ENCODE assay signal across 28 cellular contexts in genomic region chr2:3661149-3661660, GRCh38. TPM values are rescaled to one million over a fixed set of nuclear protein-coding genes. Genes with fewer than 3 reads are reported as not detected.
DNase-seq lines count a peak whose midpoint lies in the region; ATAC-seq, FAIRE-seq and TF ChIP-seq lines count a peak whose summit lies in the region.
"Had no signal": no experiment of that assay in that cellular context is flagged by ENCODE, and none has a peak within 500 bp of the region (broad histone marks: within the 10 kb centered on the region; RNA-seq: fewer than 3 reads in every experiment).

No MANE protein-coding gene starts in this region.

- H3K9me3 Mint-ChIP-seq in activated naive CD4-positive, alpha-beta T cell treated with anti-CD3 and anti-CD28 coated beads, Interleukin-2, amount 10 ng/mL, durations not matched to agents 7 days and 5 days: no peaks in the 10 kb centered on the region
- H3K9me3 Mint-ChIP-seq in stimulated activated naive B cell treated with anti-CD40 and anti-IgM and Interleukin-4, amounts not matched to agents 10 μg/mL and 1 μg/mL and 100 μg/mL, for 72 hours: peaks cover 0 to 2% of the 10 kb centered on the region in 2 donors
- H3K9me3 Mint-ChIP-seq: stimulated activated naive CD8-positive, alpha-beta T cell treated with anti-CD3 and anti-CD28 coated beads, Interleukin-15, amount 100 ng/mL, for 72 hours had no signal

- H3K27ac ChIP-seq in keratinocyte (ENCODE audit: control insufficient read depth, insufficient read depth, low read length): peak overlapping the region; percentile 57
- H3K27ac ChIP-seq: neutrophil, prostate gland, sigmoid colon, vagina had no signal

- TF ChIP-seq POLR2A in GM12891 (IDR thresholded peaks at IDR 0.05; ENCODE audit: low read depth, low read length): no peak

- TF ChIP-seq CTCF in keratinocyte (optimal IDR thresholded peaks at IDR 0.05 in 1 of 3, IDR thresholded peaks at IDR 0.05 in 1 of 3, conservative IDR thresholded peaks at IDR 0.05 in 1 of 3; ENCODE audit: extremely low read depth in 1 of 3, insufficient read depth in 2 of 3, low read length in 3 of 3): no peak

- H3K4me1 Mint-ChIP-seq in activated naive CD4-positive, alpha-beta T cell treated with anti-CD3 and anti-CD28 coated beads, Interleukin-2, amount 10 ng/mL, durations not matched to agents 7 days and 5 days: no peaks in the 10 kb centered on the region
- H3K4me1 Mint-ChIP-seq in stimulated activated naive B cell treated with anti-CD40 and anti-IgM and Interleukin-4, amounts not matched to agents 10 μg/mL and 1 μg/mL and 100 μg/mL, for 72 hours: peaks cover 0 to 5% of the 10 kb centered on the region in 2 donors

- no peak for ATAC-seq in GM18511 (IDR thresholded peaks at IDR 0.05; ENCODE audit: unreplicated experiment)
- no peak for ATAC-seq in stimulated activated naive B cell treated with anti-CD40 and anti-IgM and Interleukin-4, amounts not matched to agents 10 μg/mL and 1 μg/mL and 100 μg/mL, for 72 hours (replicated peaks)
- ATAC-seq: left cardiac atrium; stimulated activated naive CD8-positive, alpha-beta T cell treated with anti-CD3 and anti-CD28 coated beads, Interleukin-15, amount 100 ng/mL, for 72 hours had no signal

- no peaks in the 10 kb centered on the region for H4K20me1 ChIP-seq in keratinocyte (ENCODE audit: control insufficient read depth, extremely low read depth, insufficient read depth, low read length)

- DNase-seq in activated naive CD4-positive, alpha-beta T cell treated with anti-CD3 and anti-CD28 coated beads, Interleukin-2, amount 10 ng/mL, durations not matched to agents 7 days and 5 days: peak; percentile 11
- no peak for DNase-seq in activated naive CD4-positive, alpha-beta T cell treated with Interleukin-2 at 50 U/mL for 16 hours
- DNase-seq in SW480 (ENCODE audit: low spot score) (peak; percentile 29), keratinocyte (ENCODE audit: low read depth, low spot score) (no peak), GM12891 (ENCODE audit: insufficient read length, low spot score) (no peak)
- DNase-seq in stimulated activated CD4-positive, alpha-beta T cell treated with anti-CD3 and anti-CD28 coated beads, Interleukin-2, amount 100 ng/mL, for 24 hours: no peak
- DNase-seq in stimulated activated naive B cell treated with anti-CD40 and anti-IgM and Interleukin-4, amounts not matched to agents 10 μg/mL and 1 μg/mL and 100 μg/mL, for 72 hours: no peak
- DNase-seq: activated CD4-positive, alpha-beta T cell treated with anti-CD3 and anti-CD28 coated beads, Interleukin-2, amount 10 ng/mL, durations not matched to agents 7 days and 5 days; activated CD8-positive, alpha-beta memory T cell treated with anti-CD3 and anti-CD28 coated beads, Interleukin-2, amount 50 U/mL, for 4 hours; dermis blood vessel endothelial cell; GDM1; left cardiac atrium; NCI-H1417; NCI-H2081; NCI-H345; NCI-H748 treated with DMSO at 0.1 percent for 48 hours; sigmoid colon; stimulated activated naive CD8-positive, alpha-beta T cell treated with anti-CD3 and anti-CD28 coated beads, Interleukin-15, amount 100 ng/mL, for 72 hours had no signal

- no peak overlapping the region for H3K4me2 ChIP-seq in keratinocyte (ENCODE audit: control insufficient read depth, extremely low read depth, insufficient read depth, low read depth, low read length)

- no peaks in the 10 kb centered on the region for H3K27me3 ChIP-seq in keratinocyte (ENCODE audit: control insufficient read depth, extremely low read depth, insufficient read depth, low read length)
- H3K27me3 ChIP-seq: sigmoid colon, vagina had no signal

- peaks cover 2% of the 10 kb centered on the region for H3K9me3 ChIP-seq in keratinocyte (ENCODE audit: control insufficient read depth, low read depth, low read length)
- H3K9me3 ChIP-seq: neutrophil, prostate gland, sigmoid colon, vagina had no signal

- dilution Hi-C loops in keratinocyte (cut with MboI; ENCODE audit: extremely low pct_ligation_motif_present, low sequenced_read_pairs): no loop called here

- H3K36me3 Mint-ChIP-seq in activated naive CD4-positive, alpha-beta T cell treated with anti-CD3 and anti-CD28 coated beads, Interleukin-2, amount 10 ng/mL, durations not matched to agents 7 days and 5 days: no peaks in the 10 kb centered on the region
- H3K36me3 Mint-ChIP-seq in stimulated activated naive B cell treated with anti-CD40 and anti-IgM and Interleukin-4, amounts not matched to agents 10 μg/mL and 1 μg/mL and 100 μg/mL, for 72 hours: no peaks in the 10 kb centered on the region

- no peaks in the 10 kb centered on the region for H3K79me2 ChIP-seq in keratinocyte (ENCODE audit: control insufficient read depth, insufficient read depth, low read length)

- H3K4me3 ChIP-seq in keratinocyte (ENCODE audit: control insufficient read depth in 2 of 3, extremely low read depth in 1 of 3, insufficient read depth in 2 of 3, low read depth in 1 of 3, low read length in 3 of 3): no peak overlapping the region
- H3K4me3 ChIP-seq: prostate gland, sigmoid colon, vagina had no signal

- H3K27me3 Mint-ChIP-seq in activated naive CD4-positive, alpha-beta T cell treated with anti-CD3 and anti-CD28 coated beads, Interleukin-2, amount 10 ng/mL, durations not matched to agents 7 days and 5 days: no peaks in the 10 kb centered on the region
- H3K27me3 Mint-ChIP-seq in stimulated activated naive B cell treated with anti-CD40 and anti-IgM and Interleukin-4, amounts not matched to agents 10 μg/mL and 1 μg/mL and 100 μg/mL, for 72 hours: no peaks in the 10 kb centered on the region

- no peak for FAIRE-seq in keratinocyte (lab: Jason Lieb, UNC)
- no peak for FAIRE-seq in GM12891 (lab: Jason Lieb, UNC)
- FAIRE-seq: endometrium, frontal cortex, GM19239, H54 had no signal

- H3K36me3 ChIP-seq in keratinocyte (ENCODE audit: control insufficient read depth in 2 of 2, extremely low read depth in 1 of 2, insufficient read depth in 2 of 2, low read length in 2 of 2): no peaks in the 10 kb centered on the region
- H3K36me3 ChIP-seq: neutrophil, prostate gland, sigmoid colon, vagina had no signal

- CTCF ChIA-PET in activated naive CD4-positive, alpha-beta T cell treated with anti-CD3 and anti-CD28 coated beads, Interleukin-2, amount 10 ng/mL, durations not matched to agents 7 days and 5 days (lab: Charles Lee): interaction anchor here (0.7 kb wide), 1 partner anchor 67 kb away, joined by 3 read pairs; no protein-coding TSS in a partner anchor

- H3K4me3 Mint-ChIP-seq in activated naive CD4-positive, alpha-beta T cell treated with anti-CD3 and anti-CD28 coated beads, Interleukin-2, amount 10 ng/mL, durations not matched to agents 7 days and 5 days: no peak overlapping the region
- no peak overlapping the region for H3K4me3 Mint-ChIP-seq in stimulated activated naive B cell treated with anti-CD40 and anti-IgM and Interleukin-4, amounts not matched to agents 10 μg/mL and 1 μg/mL and 100 μg/mL, for 72 hours
- H3K4me3 Mint-ChIP-seq: activated CD4-positive, alpha-beta T cell treated with anti-CD3 and anti-CD28 coated beads, Interleukin-2, amount 10 ng/mL, durations not matched to agents 7 days and 5 days; central memory CD8-positive, alpha-beta T cell; stimulated activated naive CD8-positive, alpha-beta T cell treated with anti-CD3 and anti-CD28 coated beads, Interleukin-15, amount 100 ng/mL, for 72 hours had no signal

- no peak overlapping the region for H2AFZ ChIP-seq in keratinocyte (ENCODE audit: control insufficient read depth, low read length)

- H3K9me1 ChIP-seq in keratinocyte (ENCODE audit: control insufficient read depth, extremely low read depth, insufficient read depth, low read length): no peaks in the 10 kb centered on the region

- peaks cover 16% of the 10 kb centered on the region for H3K4me1 ChIP-seq in keratinocyte (ENCODE audit: control insufficient read depth, extremely low read depth, insufficient read depth, low read length)
- H3K4me1 ChIP-seq: prostate gland, sigmoid colon, vagina had no signal

- no peak overlapping the region for H3K27ac Mint-ChIP-seq in activated naive CD4-positive, alpha-beta T cell treated with anti-CD3 and anti-CD28 coated beads, Interleukin-2, amount 10 ng/mL, durations not matched to agents 7 days and 5 days
- H3K27ac Mint-ChIP-seq in stimulated activated naive B cell treated with anti-CD40 and anti-IgM and Interleukin-4, amounts not matched to agents 10 μg/mL and 1 μg/mL and 100 μg/mL, for 72 hours: no peak overlapping the region

- H3K9ac ChIP-seq in keratinocyte (ENCODE audit: control insufficient read depth, extremely low read depth, insufficient read depth, low read length): no peak overlapping the region

TF ChIP-seq in GM12891, 5 proteins besides CTCF, POLR2A, EP300 and RAD21:
- TF ChIP-seq TAF1 (IDR thresholded peaks at IDR 0.05; ENCODE audit: low read depth, low read length) (no peak), POLR2AphosphoS5 (IDR thresholded peaks at IDR 0.05; ENCODE audit: low read depth, low read length) (no peak), POU2F2 (IDR thresholded peaks at IDR 0.05; ENCODE audit: low read depth, low read length) (no peak), PAX5 (IDR thresholded peaks at IDR 0.05; ENCODE audit: insufficient read depth, low read length, severe bottlenecking) (no peak), SPI1 (IDR thresholded peaks at IDR 0.05; ENCODE audit: low read depth, low read length) (no peak)

RNA-seq across cellular contexts. Expression of gene ALLC, which starts 3.2 kb away (rescaled TPM):
- polyA plus RNA-seq in keratinocyte: not detected in 3 replicates
- polyA plus RNA-seq in keratinocyte (2011; ENCODE audit: low read depth): not detected
- polyA plus RNA-seq in keratinocyte (2011; cell fraction: cytosol; rRNA removed): not detected in 2 replicates
- not detected in 2 replicates for polyA plus RNA-seq in keratinocyte (2011; cell fraction: nucleus; rRNA removed)
- not detected in 2 replicates for polyA plus RNA-seq in keratinocyte (2012; ENCODE audit: low replicate concordance)
- polyA minus RNA-seq in keratinocyte: not detected in 3 replicates
- polyA minus RNA-seq in keratinocyte (2011; cell fraction: cytosol; rRNA and poly(A)+ RNA removed): not detected
- polyA minus RNA-seq in keratinocyte (2011; cell fraction: nucleus; rRNA and poly(A)+ RNA removed): not detected in 2 replicates
- not detected for polyA plus RNA-seq in GM12891 (2012; ENCODE audit: low read depth, missing spikeins)
- polyA plus RNA-seq: BJ, sigmoid colon had no signal

RNA-seq across cellular contexts. Expression of gene DCDC2C, which starts 42.2 kb away (rescaled TPM):
- not detected in 3 replicates for polyA plus RNA-seq in keratinocyte
- polyA plus RNA-seq in keratinocyte (2011; ENCODE audit: low read depth): not detected
- not detected in 2 replicates for polyA plus RNA-seq in keratinocyte (2011; cell fraction: cytosol; rRNA removed)
- polyA plus RNA-seq in keratinocyte (2011; cell fraction: nucleus; rRNA removed): not detected in 2 replicates
- 0.27 TPM in 1 of 2 replicates, not detected in the other for polyA plus RNA-seq in keratinocyte (2012; ENCODE audit: low replicate concordance)
- polyA minus RNA-seq in keratinocyte: not detected in 3 replicates
- not detected for polyA minus RNA-seq in keratinocyte (2011; cell fraction: cytosol; rRNA and poly(A)+ RNA removed)
- not detected in 2 replicates for polyA minus RNA-seq in keratinocyte (2011; cell fraction: nucleus; rRNA and poly(A)+ RNA removed)
- not detected for polyA plus RNA-seq in GM12891 (2012; ENCODE audit: low read depth, missing spikeins)
- polyA plus RNA-seq: BJ, sigmoid colon had no signal

Comparison
In these comparisons a context has a peak if more than half of its experiments do, and no peak if none do; other contexts are left out.
1. DNase-seq: peak in activated naive CD4-positive, alpha-beta T cell treated with anti-CD3 and anti-CD28 coated beads, Interleukin-2, amount 10 ng/mL, durations not matched to agents 7 days and 5 days (single experiment) and SW480 (single experiment); none in activated naive CD4-positive, alpha-beta T cell treated with Interleukin-2 at 50 U/mL for 16 hours (single experiment), keratinocyte (single experiment), stimulated activated CD4-positive, alpha-beta T cell treated with anti-CD3 and anti-CD28 coated beads, Interleukin-2, amount 100 ng/mL, for 24 hours (0 of 2), stimulated activated naive B cell treated with anti-CD40 and anti-IgM and Interleukin-4, amounts not matched to agents 10 μg/mL and 1 μg/mL and 100 μg/mL, for 72 hours (single experiment) and GM12891 (single experiment).